In the genomic region with DNA sequence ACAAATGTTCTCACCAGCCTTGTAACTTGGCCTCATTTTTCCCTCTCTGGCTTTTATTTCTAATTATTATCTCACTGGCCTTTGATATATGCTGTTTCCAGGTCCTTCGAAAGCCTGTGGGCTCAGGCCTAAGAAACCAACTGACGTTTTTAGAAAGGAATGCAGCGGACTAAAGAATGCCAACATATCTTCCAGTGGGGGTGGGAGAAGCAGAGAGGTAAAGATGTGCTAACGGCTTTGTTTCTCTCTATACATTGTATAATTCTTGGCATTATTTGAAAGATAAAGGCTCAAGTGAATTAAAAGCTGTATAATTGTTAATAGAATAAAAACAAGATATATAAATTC, we compare ENCODE assay signal across 11 cellular contexts. TPM values are rescaled to one million over a fixed set of nuclear protein-coding genes. Genes with fewer than 3 reads are reported as not detected.
DNase-seq lines count a peak whose midpoint lies in the region; ATAC-seq, FAIRE-seq and TF ChIP-seq lines count a peak whose summit lies in the region.
"Had no signal": no experiment of that assay in that cellular context is flagged by ENCODE, and none has a peak within 500 bp of the region (broad histone marks: within the 10 kb centered on the region; RNA-seq: fewer than 3 reads in every experiment).

No MANE protein-coding gene starts in this region.

- H3K36me3 ChIP-seq in bronchial epithelial cell (ENCODE audit: control insufficient read depth, insufficient read depth, low read length), result no peaks in the 10 kb centered on the region
- no peaks in the 10 kb centered on the region for H3K36me3 ChIP-seq in tibial artery

- H3K27me3 ChIP-seq in bronchial epithelial cell (ENCODE audit: control insufficient read depth, insufficient read depth, low read length) (no peaks in the 10 kb centered on the region), tibial artery (no peaks in the 10 kb centered on the region)

- no peaks in the 10 kb centered on the region for H3K9me3 ChIP-seq in tibial artery

- intact Hi-C loops in tibial artery (cut with DNase I; ENCODE audit: low total_unique reads), result no loop called here
- intact Hi-C loops in posterior cingulate gyrus (cut with DNase I), result no loop called here

- DNase-seq in HK-2 (ENCODE audit: unreplicated experiment) (peak; percentile 45), bronchial epithelial cell (ENCODE audit: low read depth) (peak; percentile 78), islet precursor cell (peak; percentile 77), tibial artery (no peak), COLO668 (lab: John Stamatoyannopoulos, UW; ENCODE audit: unreplicated experiment) (no peak), T-helper 9 cell (no peak), posterior cingulate gyrus (no peak)
- DNase-seq: activated T-cell treated with anti-CD3 and anti-CD28 coated beads for 4 hours, KBM-7 had no signal

- no peak for ATAC-seq in HG02970 (IDR thresholded peaks at IDR 0.05; ENCODE audit: low FRiP score, unreplicated experiment)
- ATAC-seq: Panc1 had no signal

- TF ChIP-seq CTCF in bronchial epithelial cell (IDR thresholded peaks at IDR 0.05; ENCODE audit: insufficient read depth, low read length, severe bottlenecking) (no peak), tibial artery (IDR thresholded peaks at IDR 0.05) (no peak)

- H3K4me1 ChIP-seq in tibial artery, result peaks cover 0 to 22% (median 12%) of the 10 kb centered on the region in 4 donors

- no peak overlapping the region for H3K4me3 ChIP-seq in bronchial epithelial cell (ENCODE audit: low read depth, low read length)
- no peak overlapping the region for H3K4me3 ChIP-seq in tibial artery

- FAIRE-seq in bronchial epithelial cell (lab: Jason Lieb, UNC), result no peak

- peak overlapping the region; percentile 50 to 63 for H3K27ac ChIP-seq in tibial artery

RNA-seq across cellular contexts. Expression of a gene that starts 28.2 kb away (rescaled TPM):
- total RNA-seq in bronchial epithelial cell, result not detected in 2 replicates

RNA-seq across cellular contexts. Expression of a gene that starts 35.3 kb away (rescaled TPM):
- total RNA-seq in bronchial epithelial cell, result not detected in 2 replicates

Comparison
In these comparisons a context has a peak if more than half of its experiments do, and no peak if none do; other contexts are left out.
1. DNase-seq: peak in HK-2 (single experiment), bronchial epithelial cell (single experiment) and islet precursor cell (single experiment); none in tibial artery (0 of 2), COLO668 (single experiment), T-helper 9 cell (single experiment) and posterior cingulate gyrus (0 of 10).